Comparison of ENCODE assay signal across 8 cellular contexts in genomic region chr10:100186253-100186780, GRCh38. TPM values are rescaled to one million over a fixed set of nuclear protein-coding genes. Genes with fewer than 3 reads are reported as not detected.
DNase-seq lines count a peak whose midpoint lies in the region; ATAC-seq and TF ChIP-seq lines count a peak whose summit lies in the region.

No MANE protein-coding gene starts in this region.

- H3K4me3 Mint-ChIP-seq in mesothelial cell of epicardium = peak overlapping the region; percentile 95

- TF ChIP-seq CTCF in mesothelial cell of epicardium (IDR thresholded peaks at IDR 0.05; ENCODE audit: unreplicated experiment) = no peak
- no peak for TF ChIP-seq CTCF in vagina (IDR thresholded peaks at IDR 0.05)

- no peaks in the 10 kb centered on the region for H3K27me3 Mint-ChIP-seq in mesothelial cell of epicardium (ENCODE audit: low read depth)

- WGBS in ectodermal cell, 2 experiments = 10 to 11% methylated on average over 14 of the region's 14 CpGs

- H3K9me3 Mint-ChIP-seq in mesothelial cell of epicardium = no peaks in the 10 kb centered on the region

- TF ChIP-seq POLR2A in vagina (IDR thresholded peaks at IDR 0.05) = no peak

- no peaks in the 10 kb centered on the region for H3K9me3 ChIP-seq in ectodermal cell (ENCODE audit: control insufficient read depth, low read length)
- H3K9me3 ChIP-seq in vagina = no peaks in the 10 kb centered on the region

- ATAC-seq in GM19023 (IDR thresholded peaks at IDR 0.05; ENCODE audit: unreplicated experiment) = peak; percentile 56
- peak; percentile 32 for ATAC-seq in HG03108 (IDR thresholded peaks at IDR 0.05; ENCODE audit: unreplicated experiment)

- peak overlapping the region; percentile 28 for H3K27ac ChIP-seq in ectodermal cell (ENCODE audit: insufficient read depth, low read depth, low read length, poor library complexity, severe bottlenecking)
- peak overlapping the region; percentile 72 for H3K27ac ChIP-seq in vagina

- peak overlapping the region; percentile 97 for H3K27ac Mint-ChIP-seq in mesothelial cell of epicardium

- H3K27me3 ChIP-seq in ectodermal cell (ENCODE audit: control insufficient read depth, insufficient read depth, low read length, poor library complexity, severe bottlenecking) = no peaks in the 10 kb centered on the region
- H3K27me3 ChIP-seq in vagina = no peaks in the 10 kb centered on the region

- peaks cover 13% of the 10 kb centered on the region for H3K36me3 Mint-ChIP-seq in mesothelial cell of epicardium

- H3K4me3 ChIP-seq in ectodermal cell (ENCODE audit: insufficient read depth, low read depth, low read length) = peak overlapping the region; percentile 66
- H3K4me3 ChIP-seq in vagina = peak overlapping the region; percentile 62 to 77

- H3K4me1 Mint-ChIP-seq in mesothelial cell of epicardium = peaks cover 31% of the 10 kb centered on the region

- H3K4me1 ChIP-seq in ectodermal cell (ENCODE audit: control insufficient read depth, insufficient read depth, low read length) (peaks cover 5% of the 10 kb centered on the region), vagina (peaks cover 39% of the 10 kb centered on the region)

- intact Hi-C loops in vagina (cut with DNase I) = no loop called here

- H3K36me3 ChIP-seq in ectodermal cell (ENCODE audit: control insufficient read depth, insufficient read depth, low read length) (peaks cover 2% of the 10 kb centered on the region), vagina (peaks cover 0 to 29% of the 10 kb centered on the region in 2 donors)

- peak; percentile 6 for DNase-seq in COLO829 (ENCODE audit: low spot score)
- peak; percentile 23 for DNase-seq in RPMI8226
- DNase-seq in mesothelial cell of epicardium (ENCODE audit: low spot score in 2 of 2, unreplicated experiment in 2 of 2) = no peak
- peak in 1 of 2 donors; percentile 88 for DNase-seq in vagina (ENCODE audit: extremely low spot score in 2 of 2)
- DNase-seq in NOMO-1 (lab: John Stamatoyannopoulos, UW; ENCODE audit: unreplicated experiment in 2 of 2) = no peak

RNA-seq across cellular contexts. Expression of gene ERLIN1, which starts 0.5 kb away (rescaled TPM):
- polyA plus RNA-seq in ectodermal cell (2013, experiment 1 of 4) = 51.8 TPM
- 51.8 TPM for polyA plus RNA-seq in ectodermal cell (2013, experiment 2 of 4)
- 46.7 TPM for polyA plus RNA-seq in ectodermal cell (2013, experiment 3 of 4)
- 44.9 TPM for polyA plus RNA-seq in ectodermal cell (2013, experiment 4 of 4)
- 29.0 to 32.5 TPM (median 29.5 TPM) in 3 replicates for total RNA-seq in mesothelial cell of epicardium
- 25.5 TPM for total RNA-seq in vagina

RNA-seq across cellular contexts. Expression of gene CHUK, which starts 43.1 kb away (rescaled TPM):
- polyA plus RNA-seq in ectodermal cell (2013, experiment 1 of 4) = 18.7 TPM
- 25.0 TPM for polyA plus RNA-seq in ectodermal cell (2013, experiment 2 of 4)
- polyA plus RNA-seq in ectodermal cell (2013, experiment 3 of 4) = 17.1 TPM
- polyA plus RNA-seq in ectodermal cell (2013, experiment 4 of 4) = 18.3 TPM
- total RNA-seq in mesothelial cell of epicardium = 18.5 to 20.1 TPM (median 19.0 TPM) in 3 replicates
- total RNA-seq in vagina = 19.4 TPM

Comparison
In these comparisons a context has a peak if more than half of its experiments do, and no peak if none do; other contexts are left out.
1. DNase-seq: peak in COLO829 (single experiment) and RPMI8226 (single experiment); none in mesothelial cell of epicardium (0 of 2) and NOMO-1 (0 of 2).